11 cellular contexts compared by ENCODE assay signal in genomic region chr11:124760806-124761205, GRCh38. TPM values are rescaled to one million over a fixed set of nuclear protein-coding genes. Genes with fewer than 3 reads are reported as not detected.
DNase-seq lines count a peak whose midpoint lies in the region; TF ChIP-seq lines count a peak whose summit lies in the region.
"Had no signal": no experiment of that assay in that cellular context is flagged by ENCODE, and none has a peak within 500 bp of the region (broad histone marks: within the 10 kb centered on the region; RNA-seq: fewer than 3 reads in every experiment).

No MANE protein-coding gene starts in this region.

- intact Hi-C loops in tibial artery (cut with DNase I; ENCODE audit: low total_unique reads), result loop anchor here (5.0 to 10.0 kb wide), 2 partner anchors 36 to 864 kb away; partner anchors contain the start of gene CHEK1

- no peaks in the 10 kb centered on the region for H3K36me3 Mint-ChIP-seq in activated naive CD4-positive, alpha-beta T cell treated with anti-CD3 and anti-CD28 coated beads, Interleukin-2, amount 10 ng/mL, durations not matched to agents 7 days and 5 days
- H3K36me3 Mint-ChIP-seq in brain, result no peaks in the 10 kb centered on the region

- no peak for TF ChIP-seq CTCF in brain (conservative IDR thresholded peaks at IDR 0.05)
- no peak for TF ChIP-seq CTCF in tibial artery (IDR thresholded peaks at IDR 0.05)

- H3K9me3 ChIP-seq in mucosa of stomach (ENCODE audit: control insufficient read depth, low read length) (no peaks in the 10 kb centered on the region), tibial artery (no peaks in the 10 kb centered on the region)
- H3K9me3 ChIP-seq: SJSA1 had no signal

- DNase-seq in activated naive CD4-positive, alpha-beta T cell treated with anti-CD3 and anti-CD28 coated beads, Interleukin-2, amount 10 ng/mL, durations not matched to agents 7 days and 5 days, result no peak
- no peak for DNase-seq in activated naive CD4-positive, alpha-beta T cell treated with Interleukin-2 at 50 U/mL for 16 hours
- no peak for DNase-seq in tibial artery
- DNase-seq in DMS114 treated with DMSO at 0.1 percent for 48 hours (lab: John Stamatoyannopoulos, UW; ENCODE audit: unreplicated experiment), result no peak
- DNase-seq in NK-92 treated with Interleukin-12 subunit alpha and Interleukin-12 subunit beta, amount 100 ng/mL, for 24 hours (lab: John Stamatoyannopoulos, UW), result no peak
- no peak for DNase-seq in NCI-H69 (lab: John Stamatoyannopoulos, UW)
- DNase-seq: ACHN, EL had no signal

- H3K9ac ChIP-seq in mucosa of stomach (ENCODE audit: low read length), result peak overlapping the region; percentile 16

- H3K4me3 ChIP-seq in mucosa of stomach (ENCODE audit: low read length), result no peak overlapping the region
- peak overlapping the region; percentile 77 to 94 for H3K4me3 ChIP-seq in tibial artery
- H3K4me3 ChIP-seq: SJSA1 had no signal

- H3K36me3 ChIP-seq in mucosa of stomach (ENCODE audit: control insufficient read depth, insufficient read depth, low read length) (no peaks in the 10 kb centered on the region), tibial artery (peaks cover 0 to 10% (median 7%) of the 10 kb centered on the region in 3 donors)

- peak overlapping the region; percentile 95 to 98 for H3K27ac ChIP-seq in tibial artery
- H3K27ac ChIP-seq: SJSA1 had no signal

- no peak overlapping the region for H3K27ac Mint-ChIP-seq in activated naive CD4-positive, alpha-beta T cell treated with anti-CD3 and anti-CD28 coated beads, Interleukin-2, amount 10 ng/mL, durations not matched to agents 7 days and 5 days
- H3K27ac Mint-ChIP-seq in brain, result no peak overlapping the region

- peaks cover 68% of the 10 kb centered on the region for H3K27me3 Mint-ChIP-seq in activated naive CD4-positive, alpha-beta T cell treated with anti-CD3 and anti-CD28 coated beads, Interleukin-2, amount 10 ng/mL, durations not matched to agents 7 days and 5 days
- peaks cover 73% of the 10 kb centered on the region for H3K27me3 Mint-ChIP-seq in brain

- H3K4me3 Mint-ChIP-seq in activated naive CD4-positive, alpha-beta T cell treated with anti-CD3 and anti-CD28 coated beads, Interleukin-2, amount 10 ng/mL, durations not matched to agents 7 days and 5 days, result peak overlapping the region; percentile 31
- peak overlapping the region in 3 of 5 experiments; percentile 47 to 57 (median 48) for H3K4me3 Mint-ChIP-seq in brain

- H3K4me1 ChIP-seq in mucosa of stomach (ENCODE audit: control insufficient read depth, insufficient read depth, low read length), result peaks cover 50% of the 10 kb centered on the region
- peaks cover 0 to 54% (median 36%) of the 10 kb centered on the region in 4 donors for H3K4me1 ChIP-seq in tibial artery

- H3K4me1 Mint-ChIP-seq in activated naive CD4-positive, alpha-beta T cell treated with anti-CD3 and anti-CD28 coated beads, Interleukin-2, amount 10 ng/mL, durations not matched to agents 7 days and 5 days, result peaks cover 42% of the 10 kb centered on the region
- peaks cover 32% of the 10 kb centered on the region for H3K4me1 Mint-ChIP-seq in brain

- CTCF ChIA-PET in activated naive CD4-positive, alpha-beta T cell treated with anti-CD3 and anti-CD28 coated beads, Interleukin-2, amount 10 ng/mL, durations not matched to agents 7 days and 5 days (lab: Charles Lee), result interaction anchor here (0.6 to 8.5 kb wide), 7 partner anchors 12 to 98 kb away, joined by 3 to 95 read pairs (median 22); partner anchors contain the start of genes SIAE and SPA17

- no peaks in the 10 kb centered on the region for H3K9me3 Mint-ChIP-seq in activated naive CD4-positive, alpha-beta T cell treated with anti-CD3 and anti-CD28 coated beads, Interleukin-2, amount 10 ng/mL, durations not matched to agents 7 days and 5 days
- H3K9me3 Mint-ChIP-seq in brain, result peaks cover 0 to 3% (median 0%) of the 10 kb centered on the region in 5 experiments

- peaks cover 37% of the 10 kb centered on the region for H3K27me3 ChIP-seq in mucosa of stomach (ENCODE audit: control insufficient read depth, insufficient read depth, low read length)
- no peaks in the 10 kb centered on the region for H3K27me3 ChIP-seq in tibial artery
- H3K27me3 ChIP-seq: SJSA1 had no signal

RNA-seq across cellular contexts. Expression of gene ESAM, which starts 1.3 kb away (rescaled TPM):
- polyA plus RNA-seq in brain (ENCODE audit: insufficient read depth, low read depth, low replicate concordance), result 42.0 TPM

RNA-seq across cellular contexts. Expression of gene VSIG2, which starts 8.8 kb away (rescaled TPM):
- polyA plus RNA-seq in brain (ENCODE audit: insufficient read depth, low read depth, low replicate concordance), result not detected

RNA-seq across cellular contexts. Expression of gene NRGN, which starts 21.1 kb away (rescaled TPM):
- 643 TPM for polyA plus RNA-seq in brain (ENCODE audit: insufficient read depth, low read depth, low replicate concordance)

RNA-seq across cellular contexts. Expression of gene MSANTD2, which starts 39.4 kb away (rescaled TPM):
- polyA plus RNA-seq in brain (ENCODE audit: insufficient read depth, low read depth, low replicate concordance), result 4.5 TPM
